8 cellular contexts compared by ENCODE assay signal in genomic region chr1:56525463-56526155, GRCh38. TPM values are rescaled to one million over a fixed set of nuclear protein-coding genes. Genes with fewer than 3 reads are reported as not detected.
DNase-seq lines count a peak whose midpoint lies in the region; ATAC-seq and TF ChIP-seq lines count a peak whose summit lies in the region.
"Had no signal": no experiment of that assay in that cellular context is flagged by ENCODE, and none has a peak within 500 bp of the region (broad histone marks: within the 10 kb centered on the region; RNA-seq: fewer than 3 reads in every experiment).

No MANE protein-coding gene starts in this region.

- H3K27ac Mint-ChIP-seq in stimulated activated naive B cell treated with anti-CD40 and anti-IgM and Interleukin-4, amounts not matched to agents 10 μg/mL and 1 μg/mL and 100 μg/mL, for 72 hours = peak overlapping the region; percentile 62

- H3K27me3 ChIP-seq in dorsolateral prefrontal cortex = no peaks in the 10 kb centered on the region

- H3K27me3 Mint-ChIP-seq in stimulated activated naive B cell treated with anti-CD40 and anti-IgM and Interleukin-4, amounts not matched to agents 10 μg/mL and 1 μg/mL and 100 μg/mL, for 72 hours = no peaks in the 10 kb centered on the region

- intact Hi-C loops in dorsolateral prefrontal cortex (cut with DNase I) = no loop called here

- no peaks in the 10 kb centered on the region for H3K36me3 Mint-ChIP-seq in stimulated activated naive B cell treated with anti-CD40 and anti-IgM and Interleukin-4, amounts not matched to agents 10 μg/mL and 1 μg/mL and 100 μg/mL, for 72 hours

- peak; percentile 95 for DNase-seq in MV-4-11 (lab: John Stamatoyannopoulos, UW)
- DNase-seq in dorsolateral prefrontal cortex = no peak
- DNase-seq in stimulated activated naive B cell treated with anti-CD40 and anti-IgM and Interleukin-4, amounts not matched to agents 10 μg/mL and 1 μg/mL and 100 μg/mL, for 72 hours = peak; percentile 65
- DNase-seq in ACHN = no peak
- DNase-seq in NCI-H82 treated with DMSO at 0.1 percent for 48 hours (lab: John Stamatoyannopoulos, UW; ENCODE audit: unreplicated experiment) = no peak

- H3K4me3 ChIP-seq in dorsolateral prefrontal cortex = no peak overlapping the region

- ATAC-seq in GM18861 (IDR thresholded peaks at IDR 0.05; ENCODE audit: unreplicated experiment) (peak; percentile 80), HG02610 (IDR thresholded peaks at IDR 0.05; ENCODE audit: unreplicated experiment) (peak; percentile 84)
- ATAC-seq in stimulated activated naive B cell treated with anti-CD40 and anti-IgM and Interleukin-4, amounts not matched to agents 10 μg/mL and 1 μg/mL and 100 μg/mL, for 72 hours (replicated peaks) = peak; percentile 79 to 86

- no peaks in the 10 kb centered on the region for H3K9me3 Mint-ChIP-seq in stimulated activated naive B cell treated with anti-CD40 and anti-IgM and Interleukin-4, amounts not matched to agents 10 μg/mL and 1 μg/mL and 100 μg/mL, for 72 hours

- peak overlapping the region in 49 of 59 donors; percentile 0 to 81 (median 60) for H3K27ac ChIP-seq in dorsolateral prefrontal cortex

- H3K4me1 Mint-ChIP-seq in stimulated activated naive B cell treated with anti-CD40 and anti-IgM and Interleukin-4, amounts not matched to agents 10 μg/mL and 1 μg/mL and 100 μg/mL, for 72 hours = peaks cover 38 to 52% of the 10 kb centered on the region in 2 donors

- peak overlapping the region; percentile 21 to 48 for H3K4me3 Mint-ChIP-seq in stimulated activated naive B cell treated with anti-CD40 and anti-IgM and Interleukin-4, amounts not matched to agents 10 μg/mL and 1 μg/mL and 100 μg/mL, for 72 hours

- no peak for TF ChIP-seq CTCF in dorsolateral prefrontal cortex (IDR thresholded peaks at IDR 0.05 in 54 of 56, conservative IDR thresholded peaks at IDR 0.05 in 2 of 56; ENCODE audit: low read depth in 1 of 56, partially characterized antibody in 56 of 56)

- in situ Hi-C loops in ACHN (cut with HindIII; ENCODE audit: low pct_ligation_motif_present, low pct_unique_long_range_greater_than_20kb, low sequenced_read_pairs) = no loop called here

RNA-seq across cellular contexts. Expression of gene PLPP3, which starts 53.8 kb away (rescaled TPM):
- total RNA-seq in dorsolateral prefrontal cortex = 100 to 1,000 TPM in 79 of 120 experiments, 10 to 100 TPM in 41; 59.9 to 264 (median 115) TPM
- total RNA-seq: T-helper 1 cell treated with Interleukin-12 subunit alpha and Interleukin-12 subunit beta and Interleukin-4 antibody, amounts not matched to agents 30 ng/mL and 1 ng/mL, for 36 hours had no signal

Comparison
In these comparisons a context has a peak if more than half of its experiments do, and no peak if none do; other contexts are left out.
1. DNase-seq: peak in MV-4-11 (single experiment) and stimulated activated naive B cell treated with anti-CD40 and anti-IgM and Interleukin-4, amounts not matched to agents 10 μg/mL and 1 μg/mL and 100 μg/mL, for 72 hours (single experiment); none in dorsolateral prefrontal cortex (0 of 10), ACHN (single experiment) and NCI-H82 treated with DMSO at 0.1 percent for 48 hours (single experiment).
2. Peak in every context shown above with its lines, with median percentiles within 50 percentile points of each other: ATAC-seq.